ENCODE assay signal across 8 cellular contexts in the genomic region with DNA sequence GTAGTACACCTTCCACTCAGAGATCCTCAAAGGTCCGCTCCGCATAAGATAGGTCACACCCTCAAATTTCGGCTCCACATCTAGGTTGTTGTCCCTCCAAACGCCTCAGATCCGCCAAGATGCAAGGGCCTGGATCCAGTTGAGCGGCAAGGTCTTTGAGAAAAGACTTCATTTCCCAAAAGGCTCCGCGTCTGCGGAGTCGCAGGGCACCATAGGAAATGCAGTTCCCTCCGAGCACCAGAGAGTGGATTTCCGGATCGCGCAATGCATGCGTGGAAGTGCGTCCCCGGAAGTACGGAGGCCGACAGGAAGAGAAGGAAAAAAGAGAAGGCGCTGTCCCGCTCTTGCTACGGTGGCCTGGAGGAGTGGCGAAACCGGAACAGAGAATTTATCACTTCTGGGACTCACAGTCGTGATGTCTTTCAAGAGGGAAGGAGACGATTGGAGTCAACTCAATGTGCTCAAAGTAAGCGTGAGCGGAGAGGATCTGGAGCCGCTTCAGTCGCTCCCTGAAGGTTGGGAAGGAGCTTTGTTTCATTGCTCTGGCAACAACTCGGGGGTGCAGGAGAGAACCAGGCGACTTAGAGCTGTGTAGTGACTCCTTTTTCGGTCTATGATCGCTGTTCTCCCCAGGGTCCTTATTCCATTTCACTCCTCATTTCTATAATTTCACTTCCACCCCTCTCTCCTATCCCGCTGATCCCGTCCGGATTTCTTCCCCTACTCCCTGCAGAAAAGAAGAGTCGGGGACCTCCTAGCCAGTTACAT. TPM values are rescaled to one million over a fixed set of nuclear protein-coding genes. Genes with fewer than 3 reads are reported as not detected.
DNase-seq lines count a peak whose midpoint lies in the region; ATAC-seq and TF ChIP-seq lines count a peak whose summit lies in the region.

A gene with protein sequence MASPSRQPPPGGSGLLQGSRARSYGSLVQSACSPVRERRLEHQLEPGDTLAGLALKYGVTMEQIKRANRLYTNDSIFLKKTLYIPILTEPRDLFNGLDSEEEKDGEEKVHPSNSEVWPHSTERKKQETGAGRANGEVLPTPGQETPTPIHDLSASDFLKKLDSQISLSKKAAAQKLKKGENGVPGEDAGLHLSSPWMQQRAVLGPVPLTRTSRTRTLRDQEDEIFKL (minus strand): TSS at position 165 of the 768 bp plus-strand sequence. CDS start 644 bp downstream, outside the sequence.
A gene with protein sequence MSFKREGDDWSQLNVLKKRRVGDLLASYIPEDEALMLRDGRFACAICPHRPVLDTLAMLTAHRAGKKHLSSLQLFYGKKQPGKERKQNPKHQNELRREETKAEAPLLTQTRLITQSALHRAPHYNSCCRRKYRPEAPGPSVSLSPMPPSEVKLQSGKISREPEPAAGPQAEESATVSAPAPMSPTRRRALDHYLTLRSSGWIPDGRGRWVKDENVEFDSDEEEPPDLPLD (plus strand): TSS at position 407 of the 768 bp plus-strand sequence. CDS start 9 bp downstream, at position 416.

- DNase-seq in DMS79 (lab: John Stamatoyannopoulos, UW) (peak; percentile 98), Panc1 (ENCODE audit: low read depth, low spot score) (peak; percentile 92), esophagus muscularis mucosa (ENCODE audit: extremely low spot score) (peak; percentile 99)
- DNase-seq in activated T-cell treated with anti-CD3 and anti-CD28 coated beads, Interleukin-2, amount 50 U/mL, for 72 hours, result peak; percentile 95 to 97
- peak; percentile 86 for DNase-seq in stimulated activated CD8-positive, alpha-beta memory T cell treated with anti-CD3 and anti-CD28 coated beads, Interleukin-7, amount 100 ng/mL, for 1 hour (ENCODE audit: low read depth in 2 of 2)

- H3K4me1 ChIP-seq in KMS-11 (ENCODE audit: low read depth, poor library complexity, severe bottlenecking), result peaks cover 24% of the 10 kb centered on the region
- peaks cover 16% of the 10 kb centered on the region for H3K4me1 ChIP-seq in Panc1 (ENCODE audit: control insufficient read depth, insufficient read depth, low read length)
- peaks cover 19 to 43% (median 40%) of the 10 kb centered on the region in 4 donors for H3K4me1 ChIP-seq in esophagus muscularis mucosa
- H3K4me1 ChIP-seq in muscle layer of colon (ENCODE audit: insufficient read depth, low read length), result peaks cover 22% of the 10 kb centered on the region

- peak within 1 kb of the TSS; percentile 91 for H3K4me2 ChIP-seq in KMS-11

- no peaks in the 10 kb centered on the region for H4K20me1 ChIP-seq in KMS-11 (ENCODE audit: insufficient read depth)

- TF ChIP-seq POLR2A in esophagus muscularis mucosa (IDR thresholded peaks at IDR 0.05; ENCODE audit: low read depth), result no peak

- H3K27ac Mint-ChIP-seq in activated T-cell treated with anti-CD3 and anti-CD28 coated beads, Interleukin-2, amount 50 U/mL, for 72 hours, result peak within 1 kb of the TSS; percentile 94

- TSS peak; percentile 95 for BruUV-seq in Panc1 (replicated peaks; lab: Mats Ljungman, UMichigan)

- CTCF ChIA-PET in Panc1 (lab: Charles Lee), result interaction anchor here (0.6 to 0.7 kb wide), 2 partner anchors 57 to 189 kb away, joined by 4 to 7 read pairs; no protein-coding TSS in a partner anchor

- H3K27ac ChIP-seq in KMS-11, result peak within 1 kb of the TSS; percentile 31
- peak within 1 kb of the TSS; percentile 99 for H3K27ac ChIP-seq in Panc1 (ENCODE audit: low read length)
- peak within 1 kb of the TSS; percentile 85 to 93 (median 88) for H3K27ac ChIP-seq in esophagus muscularis mucosa (replicated peaks in 1 of 4)
- peak within 1 kb of the TSS; percentile 98 for H3K27ac ChIP-seq in muscle layer of colon (ENCODE audit: low read depth, low read length)

- H3K9me3 ChIP-seq in Panc1 (ENCODE audit: control insufficient read depth, insufficient read depth, low read depth, low read length), result no peaks in the 10 kb centered on the region
- no peaks in the 10 kb centered on the region for H3K9me3 ChIP-seq in esophagus muscularis mucosa
- H3K9me3 ChIP-seq in muscle layer of colon (ENCODE audit: low read length), result no peaks in the 10 kb centered on the region

- peak within 1 kb of the TSS; percentile 87 to 91 for H3K4me3 Mint-ChIP-seq in activated T-cell treated with anti-CD3 and anti-CD28 coated beads, Interleukin-2, amount 50 U/mL, for 72 hours

- no peak for TF ChIP-seq EP300 in esophagus muscularis mucosa (IDR thresholded peaks at IDR 0.05)

- H2AFZ ChIP-seq in KMS-11 (ENCODE audit: low read depth), result peak within 1 kb of the TSS; percentile 90

- H3K27me3 ChIP-seq in KMS-11 (ENCODE audit: insufficient read depth, low read depth), result no peaks in the 10 kb centered on the region
- no peaks in the 10 kb centered on the region for H3K27me3 ChIP-seq in Panc1 (ENCODE audit: control insufficient read depth, insufficient read depth, low read length)
- H3K27me3 ChIP-seq in esophagus muscularis mucosa, result no peaks in the 10 kb centered on the region
- no peaks in the 10 kb centered on the region for H3K27me3 ChIP-seq in muscle layer of colon (ENCODE audit: control insufficient read depth in 1 of 2, insufficient read depth in 2 of 2, low read length in 2 of 2)

- POLR2A ChIA-PET in Panc1 (lab: Charles Lee), result interaction anchor here (0.5 to 0.6 kb wide), 2 partner anchors 63 to 488 kb away, joined by 3 read pairs; no protein-coding TSS in a partner anchor

- peak within 1 kb of the TSS; percentile 100 for H3K4me3 ChIP-seq in KMS-11 (IDR thresholded peaks at IDR 0.05; ENCODE audit: insufficient read depth, low read depth, low read length)
- H3K4me3 ChIP-seq in Panc1 (ENCODE audit: low read depth in 2 of 2, low read length in 2 of 2), result peak within 1 kb of the TSS; percentile 83 to 92
- peak within 1 kb of the TSS; percentile 65 to 88 (median 70) for H3K4me3 ChIP-seq in esophagus muscularis mucosa
- H3K4me3 ChIP-seq in muscle layer of colon (ENCODE audit: low read depth in 1 of 2, low read length in 2 of 2), result peak within 1 kb of the TSS; percentile 80 to 92

- peak; percentile 75 for ATAC-seq in GM21737 (IDR thresholded peaks at IDR 0.05; ENCODE audit: unreplicated experiment)
- ATAC-seq in Panc1, result peak; percentile 98
- peak; percentile 95 to 97 for ATAC-seq in activated T-cell treated with anti-CD3 and anti-CD28 coated beads, Interleukin-2, amount 50 U/mL, for 72 hours (replicated peaks in 1 of 2)

- intact Hi-C loops in Panc1 (cut with micrococcal nuclease; ENCODE audit: unreplicated experiment), result no loop called here
- intact Hi-C loops in esophagus muscularis mucosa (cut with DNase I), result no loop called here

- H3K36me3 Mint-ChIP-seq in activated T-cell treated with anti-CD3 and anti-CD28 coated beads, Interleukin-2, amount 50 U/mL, for 72 hours (ENCODE audit: insufficient read depth in 2 of 2), result peaks cover 9 to 18% of the 10 kb centered on the region in 2 donors

- H3K27me3 Mint-ChIP-seq in activated T-cell treated with anti-CD3 and anti-CD28 coated beads, Interleukin-2, amount 50 U/mL, for 72 hours (ENCODE audit: low read depth), result no peaks in the 10 kb centered on the region

- H3K4me1 Mint-ChIP-seq in activated T-cell treated with anti-CD3 and anti-CD28 coated beads, Interleukin-2, amount 50 U/mL, for 72 hours (ENCODE audit: low read depth), result peaks cover 60% of the 10 kb centered on the region

- H3K9ac ChIP-seq in KMS-11 (peak within 1 kb of the TSS; percentile 62), muscle layer of colon (ENCODE audit: low read length) (peak within 1 kb of the TSS; percentile 82)

- H3K9me3 Mint-ChIP-seq in activated T-cell treated with anti-CD3 and anti-CD28 coated beads, Interleukin-2, amount 50 U/mL, for 72 hours, result no peaks in the 10 kb centered on the region

- TF ChIP-seq CTCF in KMS-11 (conservative IDR thresholded peaks at IDR 0.05; ENCODE audit: low read depth, low read length) (peak; percentile 24; the same call in 1 of the 2 replicates), Panc1 (IDR thresholded peaks at IDR 0.05) (no peak), esophagus muscularis mucosa (IDR thresholded peaks at IDR 0.05) (peak in 2 of 3 experiments; percentile 19 to 47)

- H3K36me3 ChIP-seq in KMS-11 (ENCODE audit: insufficient read depth), result peaks cover 7% of the 10 kb centered on the region; the same call in 1 of the 2 replicates
- H3K36me3 ChIP-seq in Panc1 (ENCODE audit: control insufficient read depth, insufficient read depth, low read length), result peaks cover 9% of the 10 kb centered on the region
- peaks cover 21 to 50% (median 39%) of the 10 kb centered on the region in 4 donors for H3K36me3 ChIP-seq in esophagus muscularis mucosa
- H3K36me3 ChIP-seq in muscle layer of colon (ENCODE audit: insufficient read depth, low read length), result peaks cover 31% of the 10 kb centered on the region

- in situ Hi-C loops in Panc1 (cut with HindIII; ENCODE audit: low pct_unique_long_range_greater_than_20kb, low sequenced_read_pairs), result no loop called here

- WGBS in esophagus muscularis mucosa, result under 1% methylated on average over 38 of the region's 38 CpGs

- H3K79me2 ChIP-seq in KMS-11 (ENCODE audit: insufficient read depth, low read depth), result peaks cover 17% of the 10 kb centered on the region

RNA-seq across cellular contexts. Expression of the first gene that starts in this region (rescaled TPM):
- total RNA-seq in Panc1 (2021; ENCODE audit: unreplicated experiment) (5.1 TPM), esophagus muscularis mucosa (10 to 100 TPM; 10.9 to 23.5 (median 12.6) TPM)
- polyA plus RNA-seq in Panc1 (2012; ENCODE audit: insufficient read length), result 6.5 TPM
- total RNA-seq in activated T-cell treated with anti-CD3 and anti-CD28 coated beads, Interleukin-2, amount 50 U/mL, for 72 hours, result 1 to 10 TPM; 5.2 to 6.1 TPM

RNA-seq across cellular contexts. Expression of the second gene that starts in this region (rescaled TPM):
- 36.5 TPM for total RNA-seq in Panc1 (2021; ENCODE audit: unreplicated experiment)
- 45.2 TPM for polyA plus RNA-seq in Panc1 (2012; ENCODE audit: insufficient read length)
- 100 to 1,000 TPM in 1 of 2 donors, 10 to 100 TPM in 1; 87.1 to 103 TPM for total RNA-seq in activated T-cell treated with anti-CD3 and anti-CD28 coated beads, Interleukin-2, amount 50 U/mL, for 72 hours
- 10 to 100 TPM; 11.2 to 39.3 (median 21.4) TPM for total RNA-seq in esophagus muscularis mucosa

Comparison
In these comparisons a context has a peak if more than half of its experiments do, and no peak if none do; other contexts are left out.
1. Peak in every context shown above with its lines: DNase-seq, ATAC-seq, H3K4me3 ChIP-seq and H3K27ac ChIP-seq.
2. H3K27ac ChIP-seq: peak in every context shown above with its lines; median percentile 99 in Panc1; 98 in muscle layer of colon; 88 in esophagus muscularis mucosa; 31 in KMS-11.